In the genomic region with DNA sequence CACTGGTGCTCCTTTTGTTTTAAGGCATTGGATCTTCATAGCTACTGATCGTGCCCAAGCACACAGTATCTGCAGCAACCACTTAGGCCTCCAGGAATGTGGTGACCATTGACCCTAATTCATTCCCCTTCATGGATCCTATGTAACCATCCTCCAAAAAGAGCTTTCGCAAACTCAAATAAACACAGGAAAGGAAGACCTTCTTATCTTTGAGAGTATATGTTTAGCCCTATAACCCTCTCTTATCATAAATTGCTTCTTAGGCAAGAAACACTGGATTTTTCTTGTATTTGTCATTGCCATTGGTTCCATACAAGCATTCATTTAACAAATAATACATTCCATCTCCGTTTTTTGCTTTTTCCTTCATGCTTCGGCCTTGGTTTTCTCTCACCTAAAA, we compare ENCODE assay signal across 1 cellular context.
A peak's percentile ranks its signal among the peaks of the same experiment; 100 is the strongest.
TF ChIP-seq lines count a peak whose summit lies in the region.

No MANE protein-coding gene starts in this region.

TF ChIP-seq in HepG2, 621 proteins besides CTCF, POLR2A, EP300 and RAD21 (continued from another document and continues in another):
- TF ChIP-seq, protein P1, sequence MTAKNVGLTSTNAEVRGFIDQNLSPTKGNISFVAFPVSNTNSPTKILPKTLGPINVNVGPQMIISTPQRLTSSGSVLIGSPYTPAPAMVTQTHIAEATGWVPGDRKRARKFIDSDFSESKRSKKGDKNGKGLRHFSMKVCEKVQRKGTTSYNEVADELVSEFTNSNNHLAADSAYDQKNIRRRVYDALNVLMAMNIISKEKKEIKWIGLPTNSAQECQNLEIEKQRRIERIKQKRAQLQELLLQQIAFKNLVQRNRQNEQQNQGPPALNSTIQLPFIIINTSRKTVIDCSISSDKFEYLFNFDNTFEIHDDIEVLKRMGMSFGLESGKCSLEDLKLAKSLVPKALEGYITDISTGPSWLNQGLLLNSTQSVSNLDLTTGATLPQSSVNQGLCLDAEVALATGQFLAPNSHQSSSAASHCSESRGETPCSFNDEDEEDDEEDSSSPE (CRISPR knock-in tag; IDR thresholded peaks at IDR 0.05), result no peak
- no peak for TF ChIP-seq PHF8 (CRISPR knock-in tag; IDR thresholded peaks at IDR 0.05)
- TF ChIP-seq HNRNPLL (IDR thresholded peaks at IDR 0.05; ENCODE audit: low read depth, low read length, poor library complexity, severe bottlenecking), result no peak
- no peak for TF ChIP-seq TAF1 (CRISPR knock-in tag; IDR thresholded peaks at IDR 0.05)
- no peak for TF ChIP-seq ZNF101 (CRISPR knock-in tag; IDR thresholded peaks at IDR 0.05; ENCODE audit: borderline replicate concordance, low read depth)
- no peak for TF ChIP-seq ZNF33A (CRISPR knock-in tag; IDR thresholded peaks at IDR 0.05; ENCODE audit: borderline replicate concordance)
- no peak for TF ChIP-seq SOX6 (IDR thresholded peaks at IDR 0.05)
- TF ChIP-seq SOX6 (CRISPR knock-in tag; IDR thresholded peaks at IDR 0.05), result peak; percentile 75
- no peak; the same call in 1 of the 2 replicates for TF ChIP-seq ZNF761 (CRISPR knock-in tag; conservative IDR thresholded peaks at IDR 0.05)
- TF ChIP-seq IKZF4 (CRISPR knock-in tag; IDR thresholded peaks at IDR 0.05; ENCODE audit: borderline replicate concordance, low read depth, not compliant biosample characterization), result no peak
- no peak for TF ChIP-seq XRCC5 (optimal IDR thresholded peaks at IDR 0.05; ENCODE audit: low read length)
- TF ChIP-seq SSRP1 (CRISPR knock-in tag; IDR thresholded peaks at IDR 0.05), result no peak
- TF ChIP-seq MIXL1 (CRISPR knock-in tag; IDR thresholded peaks at IDR 0.05), result peak; percentile 90
- TF ChIP-seq, protein P2, sequence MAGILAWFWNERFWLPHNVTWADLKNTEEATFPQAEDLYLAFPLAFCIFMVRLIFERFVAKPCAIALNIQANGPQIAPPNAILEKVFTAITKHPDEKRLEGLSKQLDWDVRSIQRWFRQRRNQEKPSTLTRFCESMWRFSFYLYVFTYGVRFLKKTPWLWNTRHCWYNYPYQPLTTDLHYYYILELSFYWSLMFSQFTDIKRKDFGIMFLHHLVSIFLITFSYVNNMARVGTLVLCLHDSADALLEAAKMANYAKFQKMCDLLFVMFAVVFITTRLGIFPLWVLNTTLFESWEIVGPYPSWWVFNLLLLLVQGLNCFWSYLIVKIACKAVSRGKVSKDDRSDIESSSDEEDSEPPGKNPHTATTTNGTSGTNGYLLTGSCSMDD (CRISPR knock-in tag; IDR thresholded peaks at IDR 0.05), result no peak
- no peak for TF ChIP-seq ZNF709 (CRISPR knock-in tag; IDR thresholded peaks at IDR 0.05)
- TF ChIP-seq ZSCAN30 (CRISPR knock-in tag; IDR thresholded peaks at IDR 0.05), result no peak
- TF ChIP-seq, protein P3, sequence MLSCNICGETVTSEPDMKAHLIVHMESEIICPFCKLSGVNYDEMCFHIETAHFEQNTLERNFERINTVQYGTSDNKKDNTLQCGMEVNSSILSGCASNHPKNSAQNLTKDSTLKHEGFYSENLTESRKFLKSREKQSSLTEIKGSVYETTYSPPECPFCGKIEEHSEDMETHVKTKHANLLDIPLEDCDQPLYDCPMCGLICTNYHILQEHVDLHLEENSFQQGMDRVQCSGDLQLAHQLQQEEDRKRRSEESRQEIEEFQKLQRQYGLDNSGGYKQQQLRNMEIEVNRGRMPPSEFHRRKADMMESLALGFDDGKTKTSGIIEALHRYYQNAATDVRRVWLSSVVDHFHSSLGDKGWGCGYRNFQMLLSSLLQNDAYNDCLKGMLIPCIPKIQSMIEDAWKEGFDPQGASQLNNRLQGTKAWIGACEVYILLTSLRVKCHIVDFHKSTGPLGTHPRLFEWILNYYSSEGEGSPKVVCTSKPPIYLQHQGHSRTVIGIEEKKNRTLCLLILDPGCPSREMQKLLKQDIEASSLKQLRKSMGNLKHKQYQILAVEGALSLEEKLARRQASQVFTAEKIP (CRISPR knock-in tag; IDR thresholded peaks at IDR 0.05; ENCODE audit: borderline replicate concordance), result no peak
- TF ChIP-seq, protein P4, sequence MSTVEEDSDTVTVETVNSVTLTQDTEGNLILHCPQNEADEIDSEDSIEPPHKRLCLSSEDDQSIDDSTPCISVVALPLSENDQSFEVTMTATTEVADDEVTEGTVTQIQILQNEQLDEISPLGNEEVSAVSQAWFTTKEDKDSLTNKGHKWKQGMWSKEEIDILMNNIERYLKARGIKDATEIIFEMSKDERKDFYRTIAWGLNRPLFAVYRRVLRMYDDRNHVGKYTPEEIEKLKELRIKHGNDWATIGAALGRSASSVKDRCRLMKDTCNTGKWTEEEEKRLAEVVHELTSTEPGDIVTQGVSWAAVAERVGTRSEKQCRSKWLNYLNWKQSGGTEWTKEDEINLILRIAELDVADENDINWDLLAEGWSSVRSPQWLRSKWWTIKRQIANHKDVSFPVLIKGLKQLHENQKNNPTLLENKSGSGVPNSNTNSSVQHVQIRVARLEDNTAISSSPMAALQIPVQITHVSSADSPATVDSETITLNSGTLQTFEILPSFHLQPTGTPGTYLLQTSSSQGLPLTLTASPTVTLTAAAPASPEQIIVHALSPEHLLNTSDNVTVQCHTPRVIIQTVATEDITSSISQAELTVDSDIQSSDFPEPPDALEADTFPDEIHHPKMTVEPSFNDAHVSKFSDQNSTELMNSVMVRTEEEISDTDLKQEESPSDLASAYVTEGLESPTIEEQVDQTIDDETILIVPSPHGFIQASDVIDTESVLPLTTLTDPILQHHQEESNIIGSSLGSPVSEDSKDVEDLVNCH (CRISPR knock-in tag; IDR thresholded peaks at IDR 0.05), result no peak
- no peak for TF ChIP-seq CHD2 (IDR thresholded peaks at IDR 0.05; ENCODE audit: low read depth, low read length)
- TF ChIP-seq SIX4 (CRISPR knock-in tag; IDR thresholded peaks at IDR 0.05), result no peak
- no peak for TF ChIP-seq SPEN (CRISPR knock-in tag; IDR thresholded peaks at IDR 0.05; ENCODE audit: low read depth)
- TF ChIP-seq, protein P5, sequence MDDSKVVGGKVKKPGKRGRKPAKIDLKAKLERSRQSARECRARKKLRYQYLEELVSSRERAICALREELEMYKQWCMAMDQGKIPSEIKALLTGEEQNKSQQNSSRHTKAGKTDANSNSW (CRISPR knock-in tag; IDR thresholded peaks at IDR 0.05; ENCODE audit: borderline replicate concordance), result no peak
- TF ChIP-seq HMG20B (CRISPR knock-in tag; conservative IDR thresholded peaks at IDR 0.05), result no peak; the same call in 1 of the 2 replicates
- TF ChIP-seq TCF12 (IDR thresholded peaks at IDR 0.05), result no peak
- no peak for TF ChIP-seq TCF12 (CRISPR knock-in tag; IDR thresholded peaks at IDR 0.05)
- TF ChIP-seq ISL2 (CRISPR knock-in tag; IDR thresholded peaks at IDR 0.05), result peak; percentile 82; the same call in 1 of the 2 replicates
- peak; percentile 93 for TF ChIP-seq NR2F2 (IDR thresholded peaks at IDR 0.05; ENCODE audit: borderline replicate concordance, low read depth)
- no peak for TF ChIP-seq ZNF468 (CRISPR knock-in tag; IDR thresholded peaks at IDR 0.05)
- TF ChIP-seq, protein P6, sequence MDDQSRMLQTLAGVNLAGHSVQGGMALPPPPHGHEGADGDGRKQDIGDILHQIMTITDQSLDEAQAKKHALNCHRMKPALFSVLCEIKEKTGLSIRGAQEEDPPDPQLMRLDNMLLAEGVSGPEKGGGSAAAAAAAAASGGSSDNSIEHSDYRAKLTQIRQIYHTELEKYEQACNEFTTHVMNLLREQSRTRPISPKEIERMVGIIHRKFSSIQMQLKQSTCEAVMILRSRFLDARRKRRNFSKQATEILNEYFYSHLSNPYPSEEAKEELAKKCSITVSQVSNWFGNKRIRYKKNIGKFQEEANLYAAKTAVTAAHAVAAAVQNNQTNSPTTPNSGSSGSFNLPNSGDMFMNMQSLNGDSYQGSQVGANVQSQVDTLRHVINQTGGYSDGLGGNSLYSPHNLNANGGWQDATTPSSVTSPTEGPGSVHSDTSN (CRISPR knock-in tag; IDR thresholded peaks at IDR 0.05; ENCODE audit: borderline replicate concordance), result no peak
- peak; percentile 80 for TF ChIP-seq HNF4G (IDR thresholded peaks at IDR 0.05; ENCODE audit: borderline replicate concordance, low read depth, low read length)
- TF ChIP-seq HNF4G (CRISPR knock-in tag; IDR thresholded peaks at IDR 0.05; ENCODE audit: borderline replicate concordance, low read depth), result 0 out of 2 replicates have a peak, but pooled peaks have one; percentile 41
- peak; percentile 37 to 76; a peak in 1 of 4 replicates for TF ChIP-seq NR2F1 (CRISPR knock-in tag; IDR thresholded peaks at IDR 0.05)
- no peak for TF ChIP-seq ZKSCAN8 (CRISPR knock-in tag; IDR thresholded peaks at IDR 0.05; ENCODE audit: borderline replicate concordance)
- TF ChIP-seq ZNF558 (CRISPR knock-in tag; IDR thresholded peaks at IDR 0.05; ENCODE audit: borderline replicate concordance), result no peak
- TF ChIP-seq TBX2 (CRISPR knock-in tag; IDR thresholded peaks at IDR 0.05; ENCODE audit: borderline replicate concordance), result peak; percentile 26; the same call in 1 of the 2 replicates
- TF ChIP-seq ZFP37 (CRISPR knock-in tag; IDR thresholded peaks at IDR 0.05; ENCODE audit: borderline replicate concordance), result no peak
- TF ChIP-seq SP5 (CRISPR knock-in tag; IDR thresholded peaks at IDR 0.05; ENCODE audit: borderline replicate concordance, low read depth), result no peak
- TF ChIP-seq ZKSCAN1 (IDR thresholded peaks at IDR 0.05; ENCODE audit: low read length), result no peak
- peak; percentile 69 for TF ChIP-seq ZMYM4 (CRISPR knock-in tag; IDR thresholded peaks at IDR 0.05)
- TF ChIP-seq ZNF556 (CRISPR knock-in tag; IDR thresholded peaks at IDR 0.05; ENCODE audit: borderline replicate concordance), result no peak
- TF ChIP-seq REL (CRISPR knock-in tag; conservative IDR thresholded peaks at IDR 0.05), result no peak
- peak; percentile 39; the same call in 1 of the 2 replicates for TF ChIP-seq ZBTB7B (CRISPR knock-in tag; IDR thresholded peaks at IDR 0.05)
- peak; percentile 38; the same call in 1 of the 2 replicates for TF ChIP-seq ZFX (CRISPR knock-in tag; IDR thresholded peaks at IDR 0.05; ENCODE audit: low read depth)
- TF ChIP-seq KAT8 (CRISPR knock-in tag; IDR thresholded peaks at IDR 0.05), result 0 out of 2 replicates have a peak, but pooled peaks have one; percentile 29
- TF ChIP-seq ZNF331 (CRISPR knock-in tag; IDR thresholded peaks at IDR 0.05), result peak; percentile 44; the same call in 1 of the 2 replicates
- TF ChIP-seq, protein P7, sequence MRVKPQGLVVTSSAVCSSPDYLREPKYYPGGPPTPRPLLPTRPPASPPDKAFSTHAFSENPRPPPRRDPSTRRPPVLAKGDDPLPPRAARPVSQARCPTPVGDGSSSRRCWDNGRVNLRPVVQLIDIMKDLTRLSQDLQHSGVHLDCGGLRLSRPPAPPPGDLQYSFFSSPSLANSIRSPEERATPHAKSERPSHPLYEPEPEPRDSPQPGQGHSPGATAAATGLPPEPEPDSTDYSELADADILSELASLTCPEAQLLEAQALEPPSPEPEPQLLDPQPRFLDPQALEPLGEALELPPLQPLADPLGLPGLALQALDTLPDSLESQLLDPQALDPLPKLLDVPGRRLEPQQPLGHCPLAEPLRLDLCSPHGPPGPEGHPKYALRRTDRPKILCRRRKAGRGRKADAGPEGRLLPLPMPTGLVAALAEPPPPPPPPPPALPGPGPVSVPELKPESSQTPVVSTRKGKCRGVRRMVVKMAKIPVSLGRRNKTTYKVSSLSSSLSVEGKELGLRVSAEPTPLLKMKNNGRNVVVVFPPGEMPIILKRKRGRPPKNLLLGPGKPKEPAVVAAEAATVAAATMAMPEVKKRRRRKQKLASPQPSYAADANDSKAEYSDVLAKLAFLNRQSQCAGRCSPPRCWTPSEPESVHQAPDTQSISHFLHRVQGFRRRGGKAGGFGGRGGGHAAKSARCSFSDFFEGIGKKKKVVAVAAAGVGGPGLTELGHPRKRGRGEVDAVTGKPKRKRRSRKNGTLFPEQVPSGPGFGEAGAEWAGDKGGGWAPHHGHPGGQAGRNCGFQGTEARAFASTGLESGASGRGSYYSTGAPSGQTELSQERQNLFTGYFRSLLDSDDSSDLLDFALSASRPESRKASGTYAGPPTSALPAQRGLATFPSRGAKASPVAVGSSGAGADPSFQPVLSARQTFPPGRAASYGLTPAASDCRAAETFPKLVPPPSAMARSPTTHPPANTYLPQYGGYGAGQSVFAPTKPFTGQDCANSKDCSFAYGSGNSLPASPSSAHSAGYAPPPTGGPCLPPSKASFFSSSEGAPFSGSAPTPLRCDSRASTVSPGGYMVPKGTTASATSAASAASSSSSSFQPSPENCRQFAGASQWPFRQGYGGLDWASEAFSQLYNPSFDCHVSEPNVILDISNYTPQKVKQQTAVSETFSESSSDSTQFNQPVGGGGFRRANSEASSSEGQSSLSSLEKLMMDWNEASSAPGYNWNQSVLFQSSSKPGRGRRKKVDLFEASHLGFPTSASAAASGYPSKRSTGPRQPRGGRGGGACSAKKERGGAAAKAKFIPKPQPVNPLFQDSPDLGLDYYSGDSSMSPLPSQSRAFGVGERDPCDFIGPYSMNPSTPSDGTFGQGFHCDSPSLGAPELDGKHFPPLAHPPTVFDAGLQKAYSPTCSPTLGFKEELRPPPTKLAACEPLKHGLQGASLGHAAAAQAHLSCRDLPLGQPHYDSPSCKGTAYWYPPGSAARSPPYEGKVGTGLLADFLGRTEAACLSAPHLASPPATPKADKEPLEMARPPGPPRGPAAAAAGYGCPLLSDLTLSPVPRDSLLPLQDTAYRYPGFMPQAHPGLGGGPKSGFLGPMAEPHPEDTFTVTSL (CRISPR knock-in tag; IDR thresholded peaks at IDR 0.05; ENCODE audit: borderline replicate concordance), result peak; percentile 58; the same call in 1 of the 2 replicates
- TF ChIP-seq ZNF598 (CRISPR knock-in tag; IDR thresholded peaks at IDR 0.05; ENCODE audit: borderline replicate concordance), result no peak
- TF ChIP-seq SRSF9 (IDR thresholded peaks at IDR 0.05; ENCODE audit: borderline replicate concordance, insufficient read depth, low read depth, low read length, poor library complexity, severe bottlenecking), result no peak
- TF ChIP-seq ZNF326 (CRISPR knock-in tag; IDR thresholded peaks at IDR 0.05; ENCODE audit: borderline replicate concordance), result no peak
- no peak for TF ChIP-seq ZNF234 (CRISPR knock-in tag; conservative IDR thresholded peaks at IDR 0.05)
- no peak for TF ChIP-seq XBP1 (CRISPR knock-in tag; IDR thresholded peaks at IDR 0.05)
- TF ChIP-seq ZNF749 (CRISPR knock-in tag; IDR thresholded peaks at IDR 0.05; ENCODE audit: borderline replicate concordance), result no peak
